14 cellular contexts compared by ENCODE assay signal in genomic region chr3:72665103-72665502, GRCh38.
A peak's percentile ranks its signal among the peaks of the same experiment; 100 is the strongest.
DNase-seq lines count a peak whose midpoint lies in the region; TF ChIP-seq lines count a peak whose summit lies in the region.
"Had no signal": no experiment of that assay in that cellular context is flagged by ENCODE, and none has a peak within 500 bp of the region (broad histone marks: within the 10 kb centered on the region; RNA-seq: fewer than 3 reads in every experiment).

No MANE protein-coding gene starts in this region.

- H3K4me3 ChIP-seq in WERI-Rb-1 (ENCODE audit: low read depth, low read length), result no peak overlapping the region
- H3K4me3 ChIP-seq in dorsolateral prefrontal cortex, result no peak overlapping the region
- no peak overlapping the region for H3K4me3 ChIP-seq in tibial artery
- H3K4me3 ChIP-seq: BLaER1 had no signal

- DNase-seq in DMS 273 (lab: John Stamatoyannopoulos, UW; ENCODE audit: unreplicated experiment) (peak; percentile 3), DMS 273 treated with DMSO at 0.1 percent for 48 hours (lab: John Stamatoyannopoulos, UW) (no peak), WERI-Rb-1 (no peak), dorsolateral prefrontal cortex (no peak), tibial artery (no peak), dermis blood vessel endothelial cell (no peak), NCI-H1105 (lab: John Stamatoyannopoulos, UW) (no peak)
- DNase-seq: AML-193; Caco-2; CD8-positive, alpha-beta memory T cell; HCEC 1CT; HFFc6 had no signal

- H3K4me1 ChIP-seq in tibial artery, result peaks cover 0 to 36% (median 20%) of the 10 kb centered on the region in 4 donors
- H3K4me1 ChIP-seq: Caco-2 had no signal

- intact Hi-C loops in dorsolateral prefrontal cortex (cut with DNase I), result loop anchor here in 1 of 2 donors (5.0 to 10.0 kb wide), 3 partner anchors 102 to 790 kb away; no protein-coding TSS in a partner anchor
- intact Hi-C loops in tibial artery (cut with DNase I; ENCODE audit: low total_unique reads), result no loop called here

- H3K9me3 ChIP-seq in WERI-Rb-1 (ENCODE audit: severe bottlenecking) (no peaks in the 10 kb centered on the region), tibial artery (no peaks in the 10 kb centered on the region)
- H3K9me3 ChIP-seq: BLaER1, Caco-2 had no signal

- no peak for TF ChIP-seq CTCF in WERI-Rb-1 (IDR thresholded peaks at IDR 0.05; ENCODE audit: low read depth, low read length)
- TF ChIP-seq CTCF in dorsolateral prefrontal cortex (IDR thresholded peaks at IDR 0.05 in 54 of 56, conservative IDR thresholded peaks at IDR 0.05 in 2 of 56; ENCODE audit: low read depth in 1 of 56, partially characterized antibody in 56 of 56), result no peak
- TF ChIP-seq CTCF in tibial artery (IDR thresholded peaks at IDR 0.05), result no peak

- H3K27ac ChIP-seq in WERI-Rb-1 (peak overlapping the region; percentile 72), dorsolateral prefrontal cortex (peak overlapping the region in 45 of 59 donors; percentile 73 to 99 (median 95)), tibial artery (peak overlapping the region; percentile 19 to 32)
- H3K27ac ChIP-seq: 22Rv1, BLaER1 had no signal

- H3K27me3 ChIP-seq in WERI-Rb-1 (ENCODE audit: insufficient read depth, low read depth, severe bottlenecking) (no peaks in the 10 kb centered on the region), dorsolateral prefrontal cortex (peaks cover 0 to 9% (median 0%) of the 10 kb centered on the region in 45 donors), tibial artery (no peaks in the 10 kb centered on the region)
- H3K27me3 ChIP-seq: BLaER1 had no signal

- no peaks in the 10 kb centered on the region for H3K36me3 ChIP-seq in WERI-Rb-1
- no peaks in the 10 kb centered on the region for H3K36me3 ChIP-seq in tibial artery
- H3K36me3 ChIP-seq: BLaER1 had no signal

Comparison
In these comparisons a context has a peak if more than half of its experiments do, and no peak if none do; other contexts are left out.
1. H3K27ac ChIP-seq: peak in every context shown above with its lines; median percentile 95 in dorsolateral prefrontal cortex; 72 in WERI-Rb-1; 26 in tibial artery.